Comparison of ENCODE assay signal across 30 cellular contexts in genomic region chr5:17370651-17371050, GRCh38.
"Had no signal": no experiment of that assay in that cellular context is flagged by ENCODE, and none has a peak within 500 bp of the region (broad histone marks: within the 10 kb centered on the region; RNA-seq: fewer than 3 reads in every experiment).

No MANE protein-coding gene starts in this region.

- H3K9me3 Mint-ChIP-seq: WTC11 had no signal

- H3K9ac ChIP-seq: KMS-11 had no signal

- H3K27ac Mint-ChIP-seq: activated CD8-positive, alpha-beta T cell treated with anti-CD3 and anti-CD28 coated beads, Interleukin-2, amount 10 ng/mL, durations not matched to agents 7 days and 5 days; activated naive CD8-positive, alpha-beta T cell treated with anti-CD3 and anti-CD28 coated beads, Interleukin-2, amount 10 ng/mL, durations not matched to agents 7 days and 5 days; T-helper 17 cell; WTC11 had no signal

- DNase-seq: activated CD4-positive, alpha-beta T cell treated with anti-CD3 and anti-CD28 coated beads for 48 hours; activated CD4-positive, alpha-beta T cell treated with anti-CD3 and anti-CD28 coated beads, Interleukin-2, amount 50 U/mL, for 4 hours; activated CD4-positive, CD25-positive, alpha-beta regulatory T cell treated with anti-CD3 and anti-CD28 coated beads, Interleukin-2, amount 50 U/mL, for 72 hours; activated CD8-positive, alpha-beta memory T cell treated with anti-CD3 and anti-CD28 coated beads, Interleukin-2, amount 50 U/mL, for 48 hours; activated CD8-positive, alpha-beta T cell treated with anti-CD3 and anti-CD28 coated beads, Interleukin-2, amount 10 ng/mL, durations not matched to agents 7 days and 5 days; activated naive CD4-positive, alpha-beta T cell treated with anti-CD3 and anti-CD28 coated beads, Interleukin-2, amount 50 U/mL, for 16 hours; activated naive CD8-positive, alpha-beta T cell treated with anti-CD3 and anti-CD28 coated beads, Interleukin-2, amount 10 ng/mL, durations not matched to agents 7 days and 5 days; activated T-cell treated with anti-CD3 and anti-CD28 coated beads, Interleukin-2, amount 50 U/mL, for 1 hour; adrenal gland; anterior cingulate cortex; MG63; MV-4-11; NCI-H1092 treated with DMSO at 0.1 percent for 48 hours; NCI-H1436; NCI-H1694 treated with DMSO at 0.1 percent for 48 hours; NCI-H2081; NCI-H2171; NCI-H2227 treated with DMSO at 0.1 percent for 48 hours; NCI-H446 treated with DMSO at 0.1 percent for 48 hours; NCI-H524 treated with DMSO at 0.1 percent for 48 hours; NK-92 treated with Interleukin-12 subunit alpha and Interleukin-12 subunit beta, amount 100 ng/mL, for 24 hours; OCI-M1; RPMI8226; SHP77; T-helper 17 cell; T-helper 9 cell had no signal

- H3K27me3 Mint-ChIP-seq: activated naive CD8-positive, alpha-beta T cell treated with anti-CD3 and anti-CD28 coated beads, Interleukin-2, amount 10 ng/mL, durations not matched to agents 7 days and 5 days; T-helper 17 cell had no signal

- H3K4me3 ChIP-seq: adrenal gland, MG63, SJSA1 had no signal

- H3K4me2 ChIP-seq: KMS-11 had no signal

- H3K4me1 ChIP-seq: adrenal gland had no signal

- ATAC-seq: activated CD8-positive, alpha-beta T cell treated with anti-CD3 and anti-CD28 coated beads, Interleukin-2, amount 10 ng/mL, durations not matched to agents 7 days and 5 days; Panc1; T-helper 17 cell; WTC11 had no signal

- H3K4me3 Mint-ChIP-seq: activated CD8-positive, alpha-beta T cell treated with anti-CD3 and anti-CD28 coated beads, Interleukin-2, amount 10 ng/mL, durations not matched to agents 7 days and 5 days; activated naive CD8-positive, alpha-beta T cell treated with anti-CD3 and anti-CD28 coated beads, Interleukin-2, amount 10 ng/mL, durations not matched to agents 7 days and 5 days; T-helper 17 cell; WTC11 had no signal

- H3K36me3 ChIP-seq: adrenal gland, MG63, SJSA1 had no signal

- H3K4me1 Mint-ChIP-seq: activated naive CD8-positive, alpha-beta T cell treated with anti-CD3 and anti-CD28 coated beads, Interleukin-2, amount 10 ng/mL, durations not matched to agents 7 days and 5 days; T-helper 17 cell had no signal

- H3K9me3 ChIP-seq: adrenal gland, SJSA1 had no signal

- H3K27ac ChIP-seq: adrenal gland, KMS-11, SJSA1 had no signal

- H3K27me3 ChIP-seq: adrenal gland, MG63, SJSA1 had no signal

- H3K36me3 Mint-ChIP-seq: activated naive CD8-positive, alpha-beta T cell treated with anti-CD3 and anti-CD28 coated beads, Interleukin-2, amount 10 ng/mL, durations not matched to agents 7 days and 5 days; WTC11 had no signal
